Comparison of ENCODE assay signal across 18 cellular contexts in genomic region chr10:14665865-14666857, GRCh38.
DNase-seq lines count a peak whose midpoint lies in the region; ATAC-seq and TF ChIP-seq lines count a peak whose summit lies in the region.
"Had no signal": no experiment of that assay in that cellular context is flagged by ENCODE, and none has a peak within 500 bp of the region (broad histone marks: within the 10 kb centered on the region; RNA-seq: fewer than 3 reads in every experiment).

No MANE protein-coding gene starts in this region.

- H3K4me3 ChIP-seq in HEK293 (ENCODE audit: low read depth, low read length), result no peak overlapping the region
- no peak overlapping the region for H3K4me3 ChIP-seq in transverse colon
- H3K4me3 ChIP-seq: SJCRH30, testis had no signal

- no peaks in the 10 kb centered on the region for H3K36me3 ChIP-seq in HEK293 (ENCODE audit: control insufficient read depth in 2 of 2, insufficient read depth in 1 of 2, low read length in 2 of 2)
- no peaks in the 10 kb centered on the region for H3K36me3 ChIP-seq in transverse colon
- H3K36me3 ChIP-seq: SJCRH30 had no signal

- peaks cover 27 to 30% of the 10 kb centered on the region in 2 donors for H3K9me3 Mint-ChIP-seq in activated naive CD4-positive, alpha-beta T cell treated with anti-CD3 and anti-CD28 coated beads, Interleukin-2, amount 50 U/mL, for 72 hours
- peaks cover 18% of the 10 kb centered on the region for H3K9me3 Mint-ChIP-seq in activated naive CD4-positive, alpha-beta T cell treated with anti-CD3 and anti-CD28 coated beads, Interleukin-2, amount 10 ng/mL, durations not matched to agents 7 days and 5 days
- peaks cover 4 to 12% (median 9%) of the 10 kb centered on the region in 5 experiments for H3K9me3 Mint-ChIP-seq in brain

- H3K27ac ChIP-seq in HEK293 (ENCODE audit: extremely low read depth, low read depth, low read length), result no peak overlapping the region
- peak overlapping the region in 3 of 4 donors; percentile 7 to 61 (median 8) for H3K27ac ChIP-seq in transverse colon
- H3K27ac ChIP-seq: KMS-11, SJCRH30, testis had no signal

- no peak for TF ChIP-seq POLR2A in transverse colon (IDR thresholded peaks at IDR 0.05)

- WGBS in transverse colon (ENCODE audit: low coverage in 1 of 2), 2 donors, result 70 to 83% methylated on average over 2 to 6 of the region's 6 CpGs

- H3K4me3 Mint-ChIP-seq in activated naive CD4-positive, alpha-beta T cell treated with anti-CD3 and anti-CD28 coated beads, Interleukin-2, amount 10 ng/mL, durations not matched to agents 7 days and 5 days, result no peak overlapping the region
- H3K4me3 Mint-ChIP-seq in brain, result peak overlapping the region in 1 of 5 experiments; percentile 7
- H3K4me3 Mint-ChIP-seq: activated B cell treated with CpG ODN at 0.5 μM for 24 hours; CD8-positive, alpha-beta memory T cell; endodermal cell; T-helper 2 cell treated with Interferon-gamma antibody and Interleukin-4, amounts not matched to agents 5 μg/mL and 100 μg/mL, for 36 hours had no signal

- H3K27me3 ChIP-seq in transverse colon, result no peaks in the 10 kb centered on the region
- H3K27me3 ChIP-seq: SJCRH30, testis had no signal

- CTCF ChIA-PET in activated naive CD4-positive, alpha-beta T cell treated with anti-CD3 and anti-CD28 coated beads, Interleukin-2, amount 10 ng/mL, durations not matched to agents 7 days and 5 days (lab: Charles Lee), result no interaction called here
- CTCF ChIA-PET in HEK293 (lab: Yijun Ruan, JAX), result interaction anchor here (0.6 kb wide), 1 partner anchor 9 kb away, joined by 3 read pairs; no protein-coding TSS in a partner anchor

- H3K27ac Mint-ChIP-seq in activated naive CD4-positive, alpha-beta T cell treated with anti-CD3 and anti-CD28 coated beads, Interleukin-2, amount 50 U/mL, for 72 hours, result peak overlapping the region; percentile 79 to 88
- no peak overlapping the region for H3K27ac Mint-ChIP-seq in activated naive CD4-positive, alpha-beta T cell treated with anti-CD3 and anti-CD28 coated beads, Interleukin-2, amount 10 ng/mL, durations not matched to agents 7 days and 5 days
- peak overlapping the region in 3 of 5 experiments; percentile 33 to 39 (median 38) for H3K27ac Mint-ChIP-seq in brain
- H3K27ac Mint-ChIP-seq: activated B cell treated with CpG ODN at 0.5 μM for 24 hours; endodermal cell; T-helper 2 cell treated with Interferon-gamma antibody and Interleukin-4, amounts not matched to agents 5 μg/mL and 100 μg/mL, for 36 hours had no signal

- no peak for TF ChIP-seq EP300 in transverse colon (IDR thresholded peaks at IDR 0.05; ENCODE audit: low read depth)

- no peak for ATAC-seq in activated naive CD4-positive, alpha-beta T cell treated with anti-CD3 and anti-CD28 coated beads, Interleukin-2, amount 50 U/mL, for 72 hours
- ATAC-seq in GM18873 (IDR thresholded peaks at IDR 0.05; ENCODE audit: low FRiP score, unreplicated experiment), result no peak
- ATAC-seq: PC-3 had no signal

- H3K9me3 ChIP-seq in HEK293 (ENCODE audit: control insufficient read depth, insufficient read depth, low read depth, low read length) (no peaks in the 10 kb centered on the region), transverse colon (no peaks in the 10 kb centered on the region)
- H3K9me3 ChIP-seq: SJCRH30, testis had no signal

- in situ Hi-C loops in transverse colon (cut with MboI; ENCODE audit: low pct_ligation_motif_present in 1 of 4, low pct_unique_long_range_greater_than_20kb in 1 of 4, low sequenced_read_pairs in 3 of 4), result no loop called here

- no peak for DNase-seq in activated naive CD4-positive, alpha-beta T cell treated with anti-CD3 and anti-CD28 coated beads, Interleukin-2, amount 50 U/mL, for 72 hours (ENCODE audit: low spot score in 2 of 2)
- no peak for DNase-seq in activated naive CD4-positive, alpha-beta T cell treated with anti-CD3 and anti-CD28 coated beads, Interleukin-2, amount 10 ng/mL, durations not matched to agents 7 days and 5 days
- no peak for DNase-seq in transverse colon
- no peak for DNase-seq in NCI-H1105 (lab: John Stamatoyannopoulos, UW)
- DNase-seq: activated B cell treated with CpG ODN at 0.5 μM for 24 hours; activated effector memory CD4-positive, alpha-beta T cell treated with anti-CD3 and anti-CD28 coated beads, Interleukin-2, amount 50 U/mL, for 16 hours; CD8-positive, alpha-beta memory T cell; DMS79 treated with DMSO at 0.1 percent for 48 hours; endodermal cell; occipital lobe; testis had no signal

- intact Hi-C loops in transverse colon (cut with DNase I; ENCODE audit: low total_unique reads), result no loop called here

- no peaks in the 10 kb centered on the region for H3K27me3 Mint-ChIP-seq in activated naive CD4-positive, alpha-beta T cell treated with anti-CD3 and anti-CD28 coated beads, Interleukin-2, amount 10 ng/mL, durations not matched to agents 7 days and 5 days
- peaks cover 9% of the 10 kb centered on the region for H3K27me3 Mint-ChIP-seq in brain
- H3K27me3 Mint-ChIP-seq: activated B cell treated with CpG ODN at 0.5 μM for 24 hours; CD8-positive, alpha-beta memory T cell had no signal

- peaks cover 21% of the 10 kb centered on the region for H3K4me1 Mint-ChIP-seq in activated naive CD4-positive, alpha-beta T cell treated with anti-CD3 and anti-CD28 coated beads, Interleukin-2, amount 10 ng/mL, durations not matched to agents 7 days and 5 days
- peaks cover 40% of the 10 kb centered on the region for H3K4me1 Mint-ChIP-seq in brain

- H3K4me1 ChIP-seq in HEK293 (ENCODE audit: control insufficient read depth, insufficient read depth, low read length), result 0 out of 2 replicates have a peak, but pooled peaks cover 3% of the 10 kb centered on the region
- H3K4me1 ChIP-seq in transverse colon, result peaks cover 0 to 32% (median 20%) of the 10 kb centered on the region in 4 donors
- H3K4me1 ChIP-seq: testis had no signal

- peaks cover 19 to 47% of the 10 kb centered on the region in 2 donors for H3K36me3 Mint-ChIP-seq in activated naive CD4-positive, alpha-beta T cell treated with anti-CD3 and anti-CD28 coated beads, Interleukin-2, amount 50 U/mL, for 72 hours
- peaks cover 2% of the 10 kb centered on the region for H3K36me3 Mint-ChIP-seq in activated naive CD4-positive, alpha-beta T cell treated with anti-CD3 and anti-CD28 coated beads, Interleukin-2, amount 10 ng/mL, durations not matched to agents 7 days and 5 days
- no peaks in the 10 kb centered on the region for H3K36me3 Mint-ChIP-seq in brain

- POLR2A ChIA-PET in HEK293 (lab: Yijun Ruan, JAX), result no interaction called here

- TF ChIP-seq CTCF in HEK293 (tag by site-specific recombination; IDR thresholded peaks at IDR 0.05) (no peak), brain (conservative IDR thresholded peaks at IDR 0.05) (no peak), transverse colon (IDR thresholded peaks at IDR 0.05) (no peak)

TF ChIP-seq in HEK293, 187 proteins besides CTCF, POLR2A, EP300 and RAD21:
- TF ChIP-seq SETDB1 (IDR thresholded peaks at IDR 0.05; ENCODE audit: insufficient read length, low read length) (peak; percentile 69), SCRT2 (tag by site-specific recombination; IDR thresholded peaks at IDR 0.05) (no peak), REST (tag by site-specific recombination; IDR thresholded peaks at IDR 0.05) (peak; percentile 90), ZSCAN30 (tag by site-specific recombination; IDR thresholded peaks at IDR 0.05) (no peak)
- TF ChIP-seq, protein P1, sequence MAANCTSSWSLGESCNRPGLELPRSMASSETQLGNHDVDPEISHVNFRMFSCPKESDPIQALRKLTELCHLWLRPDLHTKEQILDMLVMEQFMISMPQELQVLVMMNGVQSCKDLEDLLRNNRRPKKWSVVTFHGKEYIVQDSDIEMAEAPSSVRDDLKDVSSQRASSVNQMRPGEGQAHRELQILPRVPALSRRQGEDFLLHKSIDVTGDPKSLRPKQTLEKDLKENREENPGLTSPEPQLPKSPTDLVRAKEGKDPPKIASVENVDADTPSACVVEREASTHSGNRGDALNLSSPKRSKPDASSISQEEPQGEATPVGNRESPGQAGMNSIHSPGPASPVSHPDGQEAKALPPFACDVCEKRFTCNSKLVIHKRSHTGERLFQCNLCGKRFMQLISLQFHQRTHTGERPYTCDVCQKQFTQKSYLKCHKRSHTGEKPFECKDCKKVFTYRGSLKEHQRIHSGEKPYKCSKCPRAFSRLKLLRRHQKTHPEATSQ (tag by site-specific recombination; IDR thresholded peaks at IDR 0.05), result peak; percentile 79; the same call in 1 of the 2 replicates
TF ChIP-seq in HEK293: peak in this region for 3.
